Comparison of ENCODE assay signal across 8 cellular contexts in the genomic region with DNA sequence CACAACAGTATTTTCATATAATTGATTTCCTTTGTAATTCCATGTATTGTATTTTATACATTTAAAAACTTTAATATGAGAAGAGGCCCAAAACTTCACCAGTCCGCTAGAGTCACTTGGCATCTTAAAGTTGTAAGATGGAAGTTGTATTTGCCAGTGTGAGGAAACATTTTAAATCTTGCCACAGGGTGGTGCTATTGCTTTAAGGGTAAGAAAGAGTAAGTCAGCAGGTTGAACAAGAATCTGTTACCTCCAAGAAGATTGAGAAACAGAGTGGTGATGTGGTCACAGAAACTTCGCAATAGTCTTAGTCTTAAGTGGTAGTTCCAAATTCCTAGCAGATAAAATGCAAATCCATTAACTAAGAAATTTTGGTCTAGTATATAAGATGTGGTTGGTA. TPM values are rescaled to one million over a fixed set of nuclear protein-coding genes. Genes with fewer than 3 reads are reported as not detected.
DNase-seq lines count a peak whose midpoint lies in the region; ATAC-seq, FAIRE-seq and TF ChIP-seq lines count a peak whose summit lies in the region.

No MANE protein-coding gene starts in this region.

- H3K36me3 Mint-ChIP-seq in central memory CD8-positive, alpha-beta T cell (ENCODE audit: insufficient read depth), result no peaks in the 10 kb centered on the region

- H3K4me1 ChIP-seq in left lung (peaks cover 0 to 9% of the 10 kb centered on the region in 2 donors), suprapubic skin (peaks cover 4% of the 10 kb centered on the region)

- no peak overlapping the region for H3K4me3 Mint-ChIP-seq in central memory CD8-positive, alpha-beta T cell

- TF ChIP-seq POLR2A in suprapubic skin (IDR thresholded peaks at IDR 0.05), result no peak

- H3K27ac ChIP-seq in left lung (no peak overlapping the region), suprapubic skin (no peak overlapping the region), coronary artery (no peak overlapping the region)

- no peaks in the 10 kb centered on the region for H3K27me3 ChIP-seq in left lung
- no peaks in the 10 kb centered on the region for H3K27me3 ChIP-seq in suprapubic skin

- intact Hi-C loops in left lung (cut with DNase I), result loop anchor here in 1 of 2 donors (10.0 kb wide), 2 partner anchors 170 to 250 kb away; no protein-coding TSS in a partner anchor

- TF ChIP-seq EP300 in suprapubic skin (IDR thresholded peaks at IDR 0.05), result no peak

- H3K9me3 ChIP-seq in left lung (no peaks in the 10 kb centered on the region), suprapubic skin (no peaks in the 10 kb centered on the region)

- TF ChIP-seq CTCF in left lung (IDR thresholded peaks at IDR 0.05) (peak; percentile 43 to 52), suprapubic skin (IDR thresholded peaks at IDR 0.05) (peak; percentile 32 to 36), coronary artery (IDR thresholded peaks at IDR 0.05) (no peak)

- H3K27ac Mint-ChIP-seq in central memory CD8-positive, alpha-beta T cell (ENCODE audit: low read depth), result no peak overlapping the region

- peaks cover under 1% of the 10 kb centered on the region for H3K4me1 Mint-ChIP-seq in central memory CD8-positive, alpha-beta T cell

- DNase-seq in DMS114 treated with DMSO at 0.1 percent for 48 hours (lab: John Stamatoyannopoulos, UW; ENCODE audit: unreplicated experiment) (peak; percentile 72), LHCN-M2 (ENCODE audit: low read depth) (peak; percentile 81), RCC 7860 (ENCODE audit: low spot score) (peak; percentile 53), left lung (no peak), suprapubic skin (ENCODE audit: low spot score in 2 of 2) (no peak), coronary artery (ENCODE audit: low spot score) (no peak)
- DNase-seq in central memory CD8-positive, alpha-beta T cell (ENCODE audit: low spot score in 2 of 2), result peak in 1 of 2 donors; percentile 35

- peaks cover 17% of the 10 kb centered on the region for H3K27me3 Mint-ChIP-seq in central memory CD8-positive, alpha-beta T cell

- WGBS in suprapubic skin, result 12% methylated on average over 2 of the region's 2 CpGs

- H3K9me3 Mint-ChIP-seq in central memory CD8-positive, alpha-beta T cell, result no peaks in the 10 kb centered on the region

- ATAC-seq in GM19438 (IDR thresholded peaks at IDR 0.05; ENCODE audit: low read depth, unreplicated experiment), result peak; percentile 57
- ATAC-seq in central memory CD8-positive, alpha-beta T cell (replicated peaks; ENCODE audit: extremely low read depth, poor library complexity, severe bottlenecking), result peak; percentile 74
- ATAC-seq in left lung, result peak; percentile 99

- FAIRE-seq in RCC 7860 (lab: Jason Lieb, UNC), result peak; percentile 81

- H3K4me3 ChIP-seq in left lung, result no peak overlapping the region
- H3K4me3 ChIP-seq in suprapubic skin, result no peak overlapping the region
- H3K4me3 ChIP-seq in coronary artery, result no peak overlapping the region

- H3K36me3 ChIP-seq in left lung (no peaks in the 10 kb centered on the region), suprapubic skin (no peaks in the 10 kb centered on the region)

RNA-seq across cellular contexts. Expression of a gene that starts 39.8 kb away (rescaled TPM):
- 32.3 and 42.4 TPM in 2 replicates for total RNA-seq in LHCN-M2 (2014; rRNA removed)
- polyA plus RNA-seq in LHCN-M2 (2012), result 6.6 TPM
- 10 to 100 TPM; 16.8 to 21.6 TPM for total RNA-seq in left lung
- total RNA-seq in suprapubic skin, result 10 to 100 TPM; 11.7 to 33.9 (median 16.9) TPM

Comparison
In these comparisons a context has a peak if more than half of its experiments do, and no peak if none do; other contexts are left out.
1. DNase-seq: peak in DMS114 treated with DMSO at 0.1 percent for 48 hours (single experiment), LHCN-M2 (single experiment) and RCC 7860 (single experiment); none in left lung (0 of 2), suprapubic skin (0 of 2) and coronary artery (single experiment).
2. Peak in every context shown above with its lines, with median percentiles within 50 percentile points of each other: ATAC-seq.